ENCODE assay signal across 12 cellular contexts in genomic region chr6:39240155-39240757, GRCh38. TPM values are rescaled to one million over a fixed set of nuclear protein-coding genes. Genes with fewer than 3 reads are reported as not detected.
"Had no signal": no experiment of that assay in that cellular context is flagged by ENCODE, and none has a peak within 500 bp of the region (broad histone marks: within the 10 kb centered on the region; RNA-seq: fewer than 3 reads in every experiment).

No MANE protein-coding gene starts in this region.

- H3K36me3 ChIP-seq: adrenal gland, ovary, WERI-Rb-1 had no signal

- H3K4me1 ChIP-seq: adrenal gland had no signal

- H3K4me3 ChIP-seq: adrenal gland, ovary had no signal

- ATAC-seq: activated CD8-positive, alpha-beta memory T cell treated with anti-CD3 and anti-CD28 coated beads, Interleukin-2, amount 10 ng/mL, durations not matched to agents 7 days and 5 days; stimulated activated naive B cell treated with anti-CD40 and anti-IgM and Interleukin-4, amounts not matched to agents 10 μg/mL and 1 μg/mL and 100 μg/mL, for 72 hours had no signal

- H3K9me3 ChIP-seq: adrenal gland, ovary had no signal

- H3K27me3 ChIP-seq: adrenal gland, ovary had no signal

- H3K27ac ChIP-seq: adrenal gland, ovary, WERI-Rb-1 had no signal

- DNase-seq: activated CD4-positive, alpha-beta memory T cell treated with anti-CD3 and anti-CD28 coated beads for 36 hours; activated CD8-positive, alpha-beta memory T cell treated with anti-CD3 and anti-CD28 coated beads, Interleukin-2, amount 10 ng/mL, durations not matched to agents 7 days and 5 days; activated T-cell treated with anti-CD3 and anti-CD28 coated beads, Interleukin-2, amount 50 U/mL, for 1 hour; adrenal gland; erythroblast; foreskin fibroblast; kidney glomerular epithelial cell; ovary; stimulated activated CD4-positive, alpha-beta T cell treated with anti-CD3 and anti-CD28 coated beads, Interleukin-2, amount 100 ng/mL, for 48 hours; stimulated activated naive B cell treated with anti-CD40 and anti-IgM and Interleukin-4, amounts not matched to agents 10 μg/mL and 1 μg/mL and 100 μg/mL, for 72 hours had no signal

RNA-seq across cellular contexts. Expression of gene KCNK5, which starts 11.0 kb away (rescaled TPM):
- total RNA-seq: myocyte had no signal
